Comparison of ENCODE assay signal across 9 cellular contexts in the genomic region with DNA sequence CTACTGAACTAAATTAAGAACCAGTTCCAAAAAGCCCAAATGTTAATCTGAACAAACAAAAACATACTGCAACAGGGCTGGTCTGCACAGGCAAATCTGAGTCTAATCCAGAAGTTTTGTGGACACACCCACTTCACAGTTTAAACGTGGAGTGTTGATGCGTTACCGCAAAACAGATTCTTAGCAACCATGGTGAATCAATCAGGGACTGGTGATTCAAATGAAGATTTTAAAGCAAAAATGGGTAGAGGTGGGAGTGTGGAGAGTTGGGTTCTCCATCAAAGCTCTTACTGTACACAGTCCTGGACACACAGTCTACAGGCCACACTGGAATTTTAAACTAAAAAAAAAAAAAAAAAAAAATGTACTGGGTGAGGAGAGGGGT. TPM values are rescaled to one million over a fixed set of nuclear protein-coding genes. Genes with fewer than 3 reads are reported as not detected.
DNase-seq lines count a peak whose midpoint lies in the region; ATAC-seq and TF ChIP-seq lines count a peak whose summit lies in the region.
"Had no signal": no experiment of that assay in that cellular context is flagged by ENCODE, and none has a peak within 500 bp of the region (broad histone marks: within the 10 kb centered on the region; RNA-seq: fewer than 3 reads in every experiment).

No MANE protein-coding gene starts in this region.

- ATAC-seq in HG02884 (IDR thresholded peaks at IDR 0.05; ENCODE audit: unreplicated experiment): no peak

- H3K27me3 ChIP-seq in esophagus squamous epithelium: no peaks in the 10 kb centered on the region

- H3K27ac ChIP-seq in esophagus squamous epithelium: peak overlapping the region; percentile 98 to 100 (median 98)

- H3K36me3 ChIP-seq in esophagus squamous epithelium: peaks cover 0 to 22% (median 8%) of the 10 kb centered on the region in 3 donors

- intact Hi-C loops in esophagus squamous epithelium (cut with DNase I): no loop called here

- DNase-seq in NCI-H345 (lab: John Stamatoyannopoulos, UW) (peak; percentile 22), NCI-H345 treated with DMSO at 0.1 percent for 48 hours (lab: John Stamatoyannopoulos, UW; ENCODE audit: unreplicated experiment) (no peak), T1000 (lab: John Stamatoyannopoulos, UW) (peak; percentile 45), esophagus squamous epithelium (lab: John Stamatoyannopoulos, UW) (no peak), skeletal muscle cell (ENCODE audit: low read depth) (no peak), DMS153 treated with DMSO at 0.1 percent for 48 hours (lab: John Stamatoyannopoulos, UW; ENCODE audit: unreplicated experiment) (no peak), KBM-7 (no peak)
- DNase-seq: DND-41 had no signal

- WGBS in esophagus squamous epithelium, 2 donors: 6 to 13% methylated on average over 3 of the region's 3 CpGs

- peak overlapping the region in 3 of 4 donors; percentile 39 to 99 (median 81) for H3K4me3 ChIP-seq in esophagus squamous epithelium
- peak overlapping the region; percentile 33 for H3K4me3 ChIP-seq in skeletal muscle cell (ENCODE audit: low read depth, low read length)

- TF ChIP-seq CTCF in esophagus squamous epithelium (IDR thresholded peaks at IDR 0.05): no peak

- peaks cover 51 to 93% (median 80%) of the 10 kb centered on the region in 3 donors for H3K4me1 ChIP-seq in esophagus squamous epithelium

- in situ Hi-C loops in KBM-7 (cut with MboI; ENCODE audit: low pct_unique_long_range_greater_than_20kb, low sequenced_read_pairs): no loop called here

- no peak for TF ChIP-seq POLR2A in esophagus squamous epithelium (IDR thresholded peaks at IDR 0.05)

- H3K9me3 ChIP-seq in esophagus squamous epithelium: no peaks in the 10 kb centered on the region

RNA-seq across cellular contexts. Expression of gene ANXA2, which starts 5.2 kb away (rescaled TPM):
- 1,000 to 10,000 TPM; 2,116 to 2,445 (median 2,399) TPM for total RNA-seq in esophagus squamous epithelium

Comparison
In these comparisons a context has a peak if more than half of its experiments do, and no peak if none do; other contexts are left out.
1. DNase-seq: peak in NCI-H345 (single experiment) and T1000 (single experiment); none in NCI-H345 treated with DMSO at 0.1 percent for 48 hours (single experiment), esophagus squamous epithelium (single experiment), skeletal muscle cell (single experiment), DMS153 treated with DMSO at 0.1 percent for 48 hours (single experiment) and KBM-7 (single experiment).